ENCODE assay signal across 8 cellular contexts in the genomic region with DNA sequence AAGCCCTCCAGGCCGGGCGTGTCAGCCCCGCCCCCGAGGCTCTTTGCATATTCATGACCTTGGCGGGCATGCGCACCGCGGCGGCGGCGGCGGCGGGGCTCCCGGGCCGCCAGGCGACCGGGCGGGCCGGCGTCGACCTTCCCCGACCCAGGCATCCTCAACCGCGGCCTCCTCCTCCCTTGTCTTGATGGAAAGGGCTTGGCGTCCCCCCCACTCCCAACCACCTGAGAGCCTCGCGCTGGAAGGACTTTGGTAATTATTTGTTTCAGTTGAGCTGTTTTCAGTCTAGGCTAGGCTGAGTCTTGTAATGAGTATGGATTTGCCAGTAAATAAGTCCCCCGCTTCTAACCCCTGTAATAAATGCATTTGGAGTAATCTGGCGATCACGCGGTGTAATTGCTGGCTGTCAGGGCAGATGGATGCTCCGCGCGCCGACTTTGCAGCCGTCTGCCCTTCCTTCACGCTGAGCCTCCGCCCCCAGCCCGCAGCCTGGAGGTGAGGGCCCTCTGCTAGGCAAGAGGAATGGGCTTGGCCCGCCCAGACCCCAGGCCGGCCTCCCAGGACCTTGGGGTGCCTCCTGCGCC. TPM values are rescaled to one million over a fixed set of nuclear protein-coding genes. Genes with fewer than 3 reads are reported as not detected.
A peak's percentile ranks its signal among the peaks of the same experiment; 100 is the strongest.
DNase-seq lines count a peak whose midpoint lies in the region; ATAC-seq and TF ChIP-seq lines count a peak whose summit lies in the region.

No MANE protein-coding gene starts in this region.

- H3K79me1 ChIP-seq in mesendoderm (ENCODE audit: low read length) = no peaks in the 10 kb centered on the region

- H4K8ac ChIP-seq in mesendoderm (ENCODE audit: low read depth, low read length) = no peak overlapping the region

- no peak overlapping the region for H3K27ac ChIP-seq in CD4-positive, alpha-beta memory T cell (ENCODE audit: low read depth, low read length)
- H3K27ac ChIP-seq in HUES6 (ENCODE audit: low read depth, low read length) = no peak overlapping the region
- no peak overlapping the region for H3K27ac ChIP-seq in coronary artery
- no peak overlapping the region for H3K27ac ChIP-seq in mesendoderm (ENCODE audit: low read depth, low read length)

- peak overlapping the region in 1 of 2 donors; percentile 24 for H3K4me3 ChIP-seq in CD4-positive, alpha-beta memory T cell (ENCODE audit: low read length in 2 of 2)
- peak overlapping the region; percentile 51 for H3K4me3 ChIP-seq in HUES6 (ENCODE audit: low read depth, low read length)
- peak overlapping the region; percentile 72 for H3K4me3 ChIP-seq in coronary artery
- H3K4me3 ChIP-seq in mesendoderm (ENCODE audit: low read length) = no peak overlapping the region

- H3K9me3 ChIP-seq in CD4-positive, alpha-beta memory T cell (ENCODE audit: control insufficient read depth in 1 of 2, low read length in 2 of 2) = no peaks in the 10 kb centered on the region
- no peaks in the 10 kb centered on the region for H3K9me3 ChIP-seq in HUES6 (ENCODE audit: control insufficient read depth, insufficient read depth, low read depth, low read length)

- intact Hi-C loops in CD4-positive, alpha-beta memory T cell (cut with micrococcal nuclease) = no loop called here

- POLR2A ChIA-PET in CD4-positive, alpha-beta memory T cell (lab: Charles Lee; ENCODE audit: partially characterized antibody) = no interaction called here

- no peaks in the 10 kb centered on the region for H3K27me3 ChIP-seq in CD4-positive, alpha-beta memory T cell (ENCODE audit: insufficient read depth, low read length)
- H3K27me3 ChIP-seq in HUES6 (ENCODE audit: control insufficient read depth, insufficient read depth, low read length) = peaks cover 90% of the 10 kb centered on the region
- no peaks in the 10 kb centered on the region for H3K27me3 ChIP-seq in mesendoderm (ENCODE audit: insufficient read depth, low read length, poor library complexity)

- H3K4ac ChIP-seq in mesendoderm (ENCODE audit: low read depth, low read length) = no peak overlapping the region

- ATAC-seq in GM19463 (IDR thresholded peaks at IDR 0.05; ENCODE audit: unreplicated experiment) = no peak

- no peak overlapping the region for H2AK5ac ChIP-seq in mesendoderm (ENCODE audit: low read length)

- CTCF ChIA-PET in CD4-positive, alpha-beta memory T cell (lab: Charles Lee; ENCODE audit: partially characterized antibody) = interaction anchor here (0.7 to 1.0 kb wide), 2 partner anchors 61 to 115 kb away, joined by 3 read pairs; no protein-coding TSS in a partner anchor

- H3K4me1 ChIP-seq in CD4-positive, alpha-beta memory T cell (ENCODE audit: insufficient read depth, low read length) = peaks cover 11% of the 10 kb centered on the region
- H3K4me1 ChIP-seq in HUES6 (ENCODE audit: control insufficient read depth, insufficient read depth, low read length) (peaks cover 7% of the 10 kb centered on the region), mesendoderm (ENCODE audit: control insufficient read depth, low read depth, low read length) (peaks cover 2% of the 10 kb centered on the region)

- H3K36me3 ChIP-seq in CD4-positive, alpha-beta memory T cell (ENCODE audit: insufficient read depth, low read length) = no peaks in the 10 kb centered on the region
- H3K36me3 ChIP-seq in HUES6 (ENCODE audit: control insufficient read depth, insufficient read depth, low read length) (no peaks in the 10 kb centered on the region), mesendoderm (ENCODE audit: control insufficient read depth, insufficient read depth, low read length) (no peaks in the 10 kb centered on the region)

- H2BK15ac ChIP-seq in mesendoderm (replicated peaks; ENCODE audit: low read depth) = no peak overlapping the region

- H2BK120ac ChIP-seq in mesendoderm (ENCODE audit: low read depth, low read length) = no peak overlapping the region

- peak; percentile 31 to 50 (median 35) for DNase-seq in CD4-positive, alpha-beta memory T cell
- peak; percentile 32 to 33 for DNase-seq in activated CD4-positive, alpha-beta T cell treated with anti-CD3 and anti-CD28 coated beads for 24 hours (ENCODE audit: low read depth in 2 of 2)
- DNase-seq in coronary artery (ENCODE audit: low spot score) (no peak), mesendoderm (peak; percentile 64), NOMO-1 treated with dmso at 0.1 percent for 144 hours (lab: John Stamatoyannopoulos, UW; ENCODE audit: unreplicated experiment) (no peak)
- DNase-seq in stimulated activated CD8-positive, alpha-beta memory T cell treated with anti-CD3 and anti-CD28 coated beads, Interleukin-15, amount 100 ng/mL, for 48 hours (ENCODE audit: low read depth in 2 of 2) = peak; percentile 42 to 44

- no peak overlapping the region for H3K18ac ChIP-seq in mesendoderm (ENCODE audit: low read length)

- H4K5ac ChIP-seq in mesendoderm (ENCODE audit: low read length) = no peak overlapping the region

- peak overlapping the region; percentile 80 for H3K23ac ChIP-seq in mesendoderm (ENCODE audit: low read length)

- H3K4me1 Mint-ChIP-seq in CD4-positive, alpha-beta memory T cell = peaks cover 5 to 12% (median 6%) of the 10 kb centered on the region in 4 donors

- H3K9me3 Mint-ChIP-seq in CD4-positive, alpha-beta memory T cell = no peaks in the 10 kb centered on the region

- no peaks in the 10 kb centered on the region for H3K36me3 Mint-ChIP-seq in CD4-positive, alpha-beta memory T cell

- peak overlapping the region in 1 of 7 donors; percentile 18 for H3K27ac Mint-ChIP-seq in CD4-positive, alpha-beta memory T cell

- H3K4me2 ChIP-seq in mesendoderm (ENCODE audit: low read length) = peak overlapping the region; percentile 95

- no peak for TF ChIP-seq CTCF in coronary artery (IDR thresholded peaks at IDR 0.05)

- H3K79me2 ChIP-seq in mesendoderm (ENCODE audit: control insufficient read depth, insufficient read depth, low read length) = no peaks in the 10 kb centered on the region

- no CpG with 5 or more reads among the region's 42 CpGs for WGBS in mesendoderm (ENCODE audit: extremely low coverage, insufficient coverage, low lambda C conversion rate)

- H3K9ac ChIP-seq in HUES6 (ENCODE audit: low read length) (no peak overlapping the region), mesendoderm (ENCODE audit: low read length) (peak overlapping the region; percentile 75)

- H3K56ac ChIP-seq in mesendoderm (ENCODE audit: low read length) = peak overlapping the region; percentile 87

- H2BK5ac ChIP-seq in mesendoderm (ENCODE audit: low read length) = no peak overlapping the region

- peak overlapping the region; percentile 76 to 86 (median 83) for H3K4me3 Mint-ChIP-seq in CD4-positive, alpha-beta memory T cell

- peaks cover 10 to 12% of the 10 kb centered on the region in 2 donors for H3K27me3 Mint-ChIP-seq in CD4-positive, alpha-beta memory T cell

RNA-seq across cellular contexts. Expression of gene FLRT1, which starts 25.2 kb away (rescaled TPM):
- total RNA-seq in CD4-positive, alpha-beta memory T cell = not detected
- polyA plus RNA-seq in CD4-positive, alpha-beta memory T cell = not detected
- 0.03 TPM for polyA plus RNA-seq in mesendoderm (2013, experiment 1 of 2)
- 0.03 TPM for polyA plus RNA-seq in mesendoderm (2013, experiment 2 of 2)

Comparison
In these comparisons a context has a peak if more than half of its experiments do, and no peak if none do; other contexts are left out.
1. DNase-seq: peak in CD4-positive, alpha-beta memory T cell (5 of 5), activated CD4-positive, alpha-beta T cell treated with anti-CD3 and anti-CD28 coated beads for 24 hours (2 of 2), mesendoderm (single experiment) and stimulated activated CD8-positive, alpha-beta memory T cell treated with anti-CD3 and anti-CD28 coated beads, Interleukin-15, amount 100 ng/mL, for 48 hours (2 of 2); none in coronary artery (single experiment) and NOMO-1 treated with dmso at 0.1 percent for 144 hours (single experiment).